ENCODE assay signal across 10 cellular contexts in the genomic region with DNA sequence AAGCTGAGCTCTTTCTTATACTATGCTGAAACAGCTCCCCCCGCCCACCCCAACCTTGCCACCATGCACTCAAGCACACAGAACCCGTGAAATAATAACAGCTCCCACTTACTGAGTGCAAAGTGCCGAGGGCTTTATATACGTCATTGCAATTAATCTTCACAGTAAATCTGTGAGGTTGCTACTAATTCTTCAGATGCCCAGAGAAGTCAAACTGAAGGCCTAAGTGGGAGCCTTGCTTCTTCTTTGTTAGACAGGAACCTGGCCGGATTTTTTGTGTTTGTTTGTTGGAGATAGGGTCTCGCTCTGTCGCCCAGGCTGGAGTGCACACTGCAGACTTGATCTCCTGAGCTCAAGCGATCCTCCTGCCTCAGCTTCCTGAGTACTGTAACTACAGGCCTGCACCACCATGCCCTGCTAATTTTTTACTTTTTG.
DNase-seq lines count a peak whose midpoint lies in the region; ATAC-seq and FAIRE-seq lines count a peak whose summit lies in the region.
"Had no signal": no experiment of that assay in that cellular context is flagged by ENCODE, and none has a peak within 500 bp of the region (broad histone marks: within the 10 kb centered on the region; RNA-seq: fewer than 3 reads in every experiment).

No MANE protein-coding gene starts in this region.

- peak; percentile 72 for FAIRE-seq in GM18507 (lab: Jason Lieb, UNC)
- FAIRE-seq: astrocyte had no signal

- DNase-seq in GM18507 (ENCODE audit: extremely low spot score, insufficient read length, low read depth) = no peak
- DNase-seq in activated CD4-positive, alpha-beta T cell treated with anti-CD3 and anti-CD28 coated beads, Interleukin-2, amount 50 U/mL, for 1 hour = peak; percentile 66
- peak; percentile 35 for DNase-seq in effector CD8-positive, alpha-beta T cell (lab: John Stamatoyannopoulos, UW)
- DNase-seq in stimulated activated CD4-positive, alpha-beta T cell treated with anti-CD3 and anti-CD28 coated beads, Interleukin-4, amount 100 ng/mL, for 4 hours = peak; percentile 32 to 52
- DNase-seq in NCI-H187 treated with DMSO at 0.1 percent for 48 hours (lab: John Stamatoyannopoulos, UW) = no peak
- DNase-seq in COLO668 (lab: John Stamatoyannopoulos, UW; ENCODE audit: unreplicated experiment) = no peak
- DNase-seq in NCI-H1436 (lab: John Stamatoyannopoulos, UW) = no peak

- no peak for ATAC-seq in GM21529 (IDR thresholded peaks at IDR 0.05; ENCODE audit: unreplicated experiment)
- ATAC-seq: gastroesophageal sphincter had no signal

Comparison
In these comparisons a context has a peak if more than half of its experiments do, and no peak if none do; other contexts are left out.
1. DNase-seq: peak in activated CD4-positive, alpha-beta T cell treated with anti-CD3 and anti-CD28 coated beads, Interleukin-2, amount 50 U/mL, for 1 hour (single experiment), effector CD8-positive, alpha-beta T cell (single experiment) and stimulated activated CD4-positive, alpha-beta T cell treated with anti-CD3 and anti-CD28 coated beads, Interleukin-4, amount 100 ng/mL, for 4 hours (2 of 2); none in GM18507 (single experiment), NCI-H187 treated with DMSO at 0.1 percent for 48 hours (single experiment), COLO668 (single experiment) and NCI-H1436 (single experiment).